18 cellular contexts compared by ENCODE assay signal in the genomic region with DNA sequence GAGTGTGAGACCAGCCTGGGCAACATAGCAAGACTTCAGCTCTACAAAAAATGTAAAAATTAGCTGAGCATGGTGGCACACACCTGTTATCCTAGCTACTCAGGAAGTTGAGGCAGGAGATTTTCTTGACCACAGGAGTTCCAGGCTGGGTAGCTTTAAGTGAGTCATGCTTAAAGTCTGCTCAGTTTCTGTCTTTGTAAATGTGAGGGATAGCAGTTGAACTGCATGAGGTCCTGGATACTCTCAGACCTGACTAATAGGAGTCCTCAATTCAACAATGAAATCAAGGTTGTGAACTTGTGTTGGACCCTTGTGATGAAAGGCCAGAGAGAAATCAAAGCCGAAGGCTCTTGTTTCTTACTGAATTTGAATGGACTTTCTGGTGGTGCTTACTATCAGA. TPM values are rescaled to one million over a fixed set of nuclear protein-coding genes. Genes with fewer than 3 reads are reported as not detected.
DNase-seq lines count a peak whose midpoint lies in the region; ATAC-seq and TF ChIP-seq lines count a peak whose summit lies in the region.
"Had no signal": no experiment of that assay in that cellular context is flagged by ENCODE, and none has a peak within 500 bp of the region (broad histone marks: within the 10 kb centered on the region; RNA-seq: fewer than 3 reads in every experiment).

No MANE protein-coding gene starts in this region.

- peak overlapping the region; percentile 31 to 90 (median 75) for H3K27ac ChIP-seq in heart left ventricle
- H3K27ac ChIP-seq in OCI-LY3 (ENCODE audit: low read length): no peak overlapping the region
- H3K27ac ChIP-seq in gastrocnemius medialis: peak overlapping the region; percentile 85 to 92 (median 86)
- no peak overlapping the region for H3K27ac ChIP-seq in Karpas-422 (ENCODE audit: low read length)
- H3K27ac ChIP-seq: tibial artery had no signal

- no peaks in the 10 kb centered on the region for H3K27me3 ChIP-seq in heart left ventricle
- H3K27me3 ChIP-seq in OCI-LY3 (ENCODE audit: low read depth, low read length): peaks cover 12% of the 10 kb centered on the region
- H3K27me3 ChIP-seq in gastrocnemius medialis: no peaks in the 10 kb centered on the region
- H3K27me3 ChIP-seq in MG63: no peaks in the 10 kb centered on the region
- H3K27me3 ChIP-seq in Karpas-422 (ENCODE audit: low read length): no peaks in the 10 kb centered on the region
- H3K27me3 ChIP-seq: Peyer's patch, tibial artery had no signal

- intact Hi-C loops in heart left ventricle (cut with DNase I) (no loop called here), Right ventricle myocardium inferior (cut with DNase I) (no loop called here), gastrocnemius medialis (cut with DNase I; ENCODE audit: low total_unique reads) (loop anchor here (5.0 to 10.0 kb wide), 2 partner anchors 195 to 278 kb away; a partner anchor contains a TSS)

- H3K9me2 ChIP-seq in Karpas-422 (replicated peaks; ENCODE audit: insufficient read depth, low read length): no peaks in the 10 kb centered on the region

- no peak for DNase-seq in heart left ventricle
- DNase-seq in Right ventricle myocardium inferior (ENCODE audit: missing footprints): no peak
- DNase-seq in endothelial cell (ENCODE audit: low spot score): no peak
- no peak for DNase-seq in gastrocnemius medialis
- DNase-seq in MV-4-11 (lab: John Stamatoyannopoulos, UW): no peak
- DNase-seq in MG63: no peak
- no peak for DNase-seq in Karpas-422
- DNase-seq: activated CD4-positive, CD25-positive, alpha-beta regulatory T cell treated with anti-CD3 and anti-CD28 coated beads, Interleukin-2, amount 50 U/mL, for 72 hours; COR-L47; NCI-H187 treated with DMSO at 0.1 percent for 48 hours; NCI-H526; stimulated activated CD4-positive, alpha-beta T cell treated with anti-CD3 and anti-CD28 coated beads, Interleukin-4, amount 100 ng/mL, for 1 hour; T-helper 17 cell had no signal

- no peak for ATAC-seq in heart left ventricle
- ATAC-seq in Right ventricle myocardium inferior: no peak
- no peak for ATAC-seq in gastrocnemius medialis

- H3K79me2 ChIP-seq in OCI-LY3 (ENCODE audit: low read length): no peaks in the 10 kb centered on the region
- no peaks in the 10 kb centered on the region for H3K79me2 ChIP-seq in Karpas-422 (ENCODE audit: low read length)

- peak overlapping the region; percentile 91; the same call in 1 of the 2 replicates for H3K4me2 ChIP-seq in OCI-LY3 (ENCODE audit: low read length)
- H3K4me2 ChIP-seq in Karpas-422 (ENCODE audit: low read depth, low read length, poor library complexity, severe bottlenecking): no peak overlapping the region

- H3K4me3 Mint-ChIP-seq in endothelial cell (ENCODE audit: unreplicated experiment): peak overlapping the region; percentile 81
- H3K4me3 Mint-ChIP-seq: activated naive CD8-positive, alpha-beta T cell treated with anti-CD3 and anti-CD28 coated beads for 36 hours had no signal

- H3K4me1 Mint-ChIP-seq in endothelial cell (ENCODE audit: unreplicated experiment): peaks cover 17% of the 10 kb centered on the region

- H3K27ac Mint-ChIP-seq in endothelial cell (ENCODE audit: unreplicated experiment): peak overlapping the region; percentile 57
- H3K27ac Mint-ChIP-seq: activated naive CD8-positive, alpha-beta T cell treated with anti-CD3 and anti-CD28 coated beads for 36 hours; T-helper 17 cell had no signal

- in situ Hi-C loops in gastrocnemius medialis (cut with MboI; ENCODE audit: low sequenced_read_pairs in 4 of 4): no loop called here

- peak overlapping the region in 6 of 12 donors; percentile 55 to 74 (median 68) for H3K4me3 ChIP-seq in heart left ventricle
- H3K4me3 ChIP-seq in OCI-LY3 (ENCODE audit: low read length): no peak overlapping the region
- peak overlapping the region in 2 of 4 donors; percentile 72 to 74 for H3K4me3 ChIP-seq in gastrocnemius medialis
- H3K4me3 ChIP-seq in MG63: no peak overlapping the region
- H3K4me3 ChIP-seq in Karpas-422 (ENCODE audit: low read length): no peak overlapping the region

- H4K20me1 ChIP-seq in OCI-LY3 (ENCODE audit: insufficient read depth, low read length) (no peaks in the 10 kb centered on the region), Karpas-422 (ENCODE audit: insufficient read depth, low read depth, low read length) (no peaks in the 10 kb centered on the region)

- no peak for TF ChIP-seq POLR2A in heart left ventricle (IDR thresholded peaks at IDR 0.05)
- TF ChIP-seq POLR2A in gastrocnemius medialis (IDR thresholded peaks at IDR 0.05): no peak

- no peaks in the 10 kb centered on the region for H3K9me3 Mint-ChIP-seq in endothelial cell (ENCODE audit: unreplicated experiment)
- H3K9me3 Mint-ChIP-seq: activated naive CD8-positive, alpha-beta T cell treated with anti-CD3 and anti-CD28 coated beads for 36 hours; neural crest cell had no signal

- H2AFZ ChIP-seq in OCI-LY3 (ENCODE audit: low read depth, low read length) (no peak overlapping the region), Karpas-422 (ENCODE audit: low read length) (no peak overlapping the region)

- H3K4me1 ChIP-seq in heart left ventricle (peaks cover 0 to 38% (median 5%) of the 10 kb centered on the region in 12 donors), OCI-LY3 (ENCODE audit: low read length) (peaks cover 6% of the 10 kb centered on the region; the same call in 1 of the 2 replicates), gastrocnemius medialis (no peaks in the 10 kb centered on the region), Karpas-422 (ENCODE audit: low read length) (no peaks in the 10 kb centered on the region)
- H3K4me1 ChIP-seq: Peyer's patch had no signal

- 78 to 88% (median 82%) methylated on average over 1 of the region's 1 CpG for WGBS in heart left ventricle, 4 donors

- H3K9me3 ChIP-seq in heart left ventricle (no peaks in the 10 kb centered on the region), OCI-LY3 (ENCODE audit: insufficient read depth, low read length) (no peaks in the 10 kb centered on the region), gastrocnemius medialis (no peaks in the 10 kb centered on the region), MG63 (no peaks in the 10 kb centered on the region), Karpas-422 (ENCODE audit: low read length) (no peaks in the 10 kb centered on the region)
- H3K9me3 ChIP-seq: Peyer's patch, tibial artery had no signal

- H3K36me3 ChIP-seq in heart left ventricle: no peaks in the 10 kb centered on the region
- no peaks in the 10 kb centered on the region for H3K36me3 ChIP-seq in OCI-LY3 (replicated peaks; ENCODE audit: low read depth, low read length)
- no peaks in the 10 kb centered on the region for H3K36me3 ChIP-seq in gastrocnemius medialis
- H3K36me3 ChIP-seq in MG63: no peaks in the 10 kb centered on the region
- no peaks in the 10 kb centered on the region for H3K36me3 ChIP-seq in Karpas-422 (ENCODE audit: insufficient read depth, low read length)
- H3K36me3 ChIP-seq: Peyer's patch, tibial artery had no signal

- peaks cover 8% of the 10 kb centered on the region for H3K27me3 Mint-ChIP-seq in endothelial cell (ENCODE audit: unreplicated experiment)

- TF ChIP-seq CTCF in heart left ventricle (IDR thresholded peaks at IDR 0.05): no peak
- no peak for TF ChIP-seq CTCF in OCI-LY3 (IDR thresholded peaks at IDR 0.05; ENCODE audit: low read depth, low read length)
- TF ChIP-seq CTCF in endothelial cell (IDR thresholded peaks at IDR 0.05; ENCODE audit: unreplicated experiment): no peak
- TF ChIP-seq CTCF in gastrocnemius medialis (IDR thresholded peaks at IDR 0.05 in 4 of 5, conservative IDR thresholded peaks at IDR 0.05 in 1 of 5): no peak

- no peaks in the 10 kb centered on the region for H3K36me3 Mint-ChIP-seq in endothelial cell (ENCODE audit: low read depth, unreplicated experiment)
- H3K36me3 Mint-ChIP-seq: activated naive CD8-positive, alpha-beta T cell treated with anti-CD3 and anti-CD28 coated beads for 36 hours had no signal

- no peak overlapping the region for H3K9ac ChIP-seq in OCI-LY3 (ENCODE audit: low read length)
- H3K9ac ChIP-seq in Karpas-422 (ENCODE audit: low read length): no peak overlapping the region

RNA-seq across cellular contexts. Expression of a gene that starts 45.2 kb away (rescaled TPM):
- 10 to 100 TPM in 3 of 9 donors, 1 to 10 TPM in 6; 5.6 to 17.5 (median 7.1) TPM for total RNA-seq in heart left ventricle
- 1 to 10 TPM; 4.2 to 6.5 TPM for polyA plus RNA-seq in heart left ventricle
- total RNA-seq in Right ventricle myocardium inferior: 11.7 TPM
- 82.7 TPM for total RNA-seq in endothelial cell (ENCODE audit: unreplicated experiment)
- 1 to 10 TPM; 6.6 to 9.4 (median 9.1) TPM for total RNA-seq in gastrocnemius medialis
- 1.4 and 2.8 TPM in 2 replicates for total RNA-seq in MG63 (2014; rRNA removed; shearing (Covaris generic); ENCODE audit: low replicate concordance)
- 0.36 TPM in 1 of 2 replicates, not detected in the other for total RNA-seq in Karpas-422 (2014; rRNA removed; shearing (Covaris generic); ENCODE audit: low replicate concordance)

Comparison
In these comparisons a context has a peak if more than half of its experiments do, and no peak if none do; other contexts are left out.
1. H3K27ac ChIP-seq: peak in heart left ventricle (12 of 12) and gastrocnemius medialis (4 of 4); none in OCI-LY3 (single experiment) and Karpas-422 (single experiment).